Comparison of ENCODE assay signal across 1 cellular context in the genomic region with DNA sequence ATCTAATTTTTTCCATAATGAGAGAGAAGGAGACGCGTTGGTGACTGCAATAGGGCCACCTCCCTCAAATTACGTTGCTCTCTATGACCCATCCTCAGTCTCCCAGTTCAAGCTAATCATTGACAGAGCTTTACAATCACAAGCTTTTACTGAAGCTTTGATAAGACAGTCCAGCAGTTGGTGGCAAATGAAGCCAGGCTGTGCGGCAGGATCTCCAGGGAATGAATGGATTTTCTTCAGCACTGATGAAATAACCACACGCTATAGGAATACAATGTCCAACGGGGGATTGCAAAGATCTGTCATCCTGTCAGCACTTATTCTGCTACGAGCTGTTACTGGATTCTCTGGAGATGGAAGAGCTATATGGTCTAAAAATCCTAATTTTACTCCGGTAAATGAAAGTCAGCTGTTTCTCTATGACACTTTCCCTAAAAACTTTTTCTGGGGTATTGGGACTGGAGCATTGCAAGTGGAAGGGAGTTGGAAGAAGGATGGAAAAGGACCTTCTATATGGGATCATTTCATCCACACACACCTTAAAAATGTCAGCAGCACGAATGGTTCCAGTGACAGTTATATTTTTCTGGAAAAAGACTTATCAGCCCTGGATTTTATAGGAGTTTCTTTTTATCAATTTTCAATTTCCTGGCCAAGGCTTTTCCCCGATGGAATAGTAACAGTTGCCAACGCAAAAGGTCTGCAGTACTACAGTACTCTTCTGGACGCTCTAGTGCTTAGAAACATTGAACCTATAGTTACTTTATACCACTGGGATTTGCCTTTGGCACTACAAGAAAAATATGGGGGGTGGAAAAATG.
TF ChIP-seq lines count a peak whose summit lies in the region.

A gene (plus strand): TSS at position 168 of the 821 bp plus-strand sequence. CDS start 20 bp downstream, at position 188.

TF ChIP-seq in GM23338, 12 proteins besides CTCF, POLR2A, EP300 and RAD21 (continued from another document):
- TF ChIP-seq, protein P1, sequence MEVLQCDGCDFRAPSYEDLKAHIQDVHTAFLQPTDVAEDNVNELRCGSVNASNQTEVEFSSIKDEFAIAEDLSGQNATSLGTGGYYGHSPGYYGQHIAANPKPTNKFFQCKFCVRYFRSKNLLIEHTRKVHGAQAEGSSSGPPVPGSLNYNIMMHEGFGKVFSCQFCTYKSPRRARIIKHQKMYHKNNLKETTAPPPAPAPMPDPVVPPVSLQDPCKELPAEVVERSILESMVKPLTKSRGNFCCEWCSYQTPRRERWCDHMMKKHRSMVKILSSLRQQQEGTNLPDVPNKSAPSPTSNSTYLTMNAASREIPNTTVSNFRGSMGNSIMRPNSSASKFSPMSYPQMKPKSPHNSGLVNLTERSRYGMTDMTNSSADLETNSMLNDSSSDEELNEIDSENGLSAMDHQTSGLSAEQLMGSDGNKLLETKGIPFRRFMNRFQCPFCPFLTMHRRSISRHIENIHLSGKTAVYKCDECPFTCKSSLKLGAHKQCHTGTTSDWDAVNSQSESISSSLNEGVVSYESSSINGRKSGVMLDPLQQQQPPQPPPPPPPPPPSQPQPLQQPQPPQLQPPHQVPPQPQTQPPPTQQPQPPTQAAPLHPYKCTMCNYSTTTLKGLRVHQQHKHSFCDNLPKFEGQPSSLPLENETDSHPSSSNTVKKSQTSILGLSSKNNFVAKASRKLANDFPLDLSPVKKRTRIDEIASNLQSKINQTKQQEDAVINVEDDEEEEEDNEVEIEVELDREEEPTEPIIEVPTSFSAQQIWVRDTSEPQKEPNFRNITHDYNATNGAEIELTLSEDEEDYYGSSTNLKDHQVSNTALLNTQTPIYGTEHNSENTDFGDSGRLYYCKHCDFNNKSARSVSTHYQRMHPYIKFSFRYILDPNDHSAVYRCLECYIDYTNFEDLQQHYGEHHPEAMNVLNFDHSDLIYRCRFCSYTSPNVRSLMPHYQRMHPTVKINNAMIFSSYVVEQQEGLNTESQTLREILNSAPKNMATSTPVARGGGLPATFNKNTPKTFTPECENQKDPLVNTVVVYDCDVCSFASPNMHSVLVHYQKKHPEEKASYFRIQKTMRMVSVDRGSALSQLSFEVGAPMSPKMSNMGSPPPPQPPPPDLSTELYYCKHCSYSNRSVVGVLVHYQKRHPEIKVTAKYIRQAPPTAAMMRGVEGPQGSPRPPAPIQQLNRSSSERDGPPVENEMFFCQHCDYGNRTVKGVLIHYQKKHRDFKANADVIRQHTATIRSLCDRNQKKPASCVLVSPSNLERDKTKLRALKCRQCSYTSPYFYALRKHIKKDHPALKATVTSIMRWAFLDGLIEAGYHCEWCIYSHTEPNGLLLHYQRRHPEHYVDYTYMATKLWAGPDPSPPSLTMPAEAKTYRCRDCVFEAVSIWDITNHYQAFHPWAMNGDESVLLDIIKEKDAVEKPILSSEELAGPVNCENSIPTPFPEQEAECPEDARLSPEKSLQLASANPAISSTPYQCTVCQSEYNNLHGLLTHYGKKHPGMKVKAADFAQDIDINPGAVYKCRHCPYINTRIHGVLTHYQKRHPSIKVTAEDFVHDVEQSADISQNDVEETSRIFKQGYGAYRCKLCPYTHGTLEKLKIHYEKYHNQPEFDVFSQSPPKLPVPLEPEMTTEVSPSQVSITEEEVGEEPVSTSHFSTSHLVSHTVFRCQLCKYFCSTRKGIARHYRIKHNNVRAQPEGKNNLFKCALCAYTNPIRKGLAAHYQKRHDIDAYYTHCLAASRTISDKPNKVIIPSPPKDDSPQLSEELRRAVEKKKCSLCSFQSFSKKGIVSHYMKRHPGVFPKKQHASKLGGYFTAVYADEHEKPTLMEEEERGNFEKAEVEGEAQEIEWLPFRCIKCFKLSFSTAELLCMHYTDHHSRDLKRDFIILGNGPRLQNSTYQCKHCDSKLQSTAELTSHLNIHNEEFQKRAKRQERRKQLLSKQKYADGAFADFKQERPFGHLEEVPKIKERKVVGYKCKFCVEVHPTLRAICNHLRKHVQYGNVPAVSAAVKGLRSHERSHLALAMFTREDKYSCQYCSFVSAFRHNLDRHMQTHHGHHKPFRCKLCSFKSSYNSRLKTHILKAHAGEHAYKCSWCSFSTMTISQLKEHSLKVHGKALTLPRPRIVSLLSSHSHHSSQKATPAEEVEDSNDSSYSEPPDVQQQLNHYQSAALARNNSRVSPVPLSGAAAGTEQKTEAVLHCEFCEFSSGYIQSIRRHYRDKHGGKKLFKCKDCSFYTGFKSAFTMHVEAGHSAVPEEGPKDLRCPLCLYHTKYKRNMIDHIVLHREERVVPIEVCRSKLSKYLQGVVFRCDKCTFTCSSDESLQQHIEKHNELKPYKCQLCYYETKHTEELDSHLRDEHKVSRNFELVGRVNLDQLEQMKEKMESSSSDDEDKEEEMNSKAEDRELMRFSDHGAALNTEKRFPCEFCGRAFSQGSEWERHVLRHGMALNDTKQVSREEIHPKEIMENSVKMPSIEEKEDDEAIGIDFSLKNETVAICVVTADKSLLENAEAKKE (CRISPR knock-in tag; IDR thresholded peaks at IDR 0.05), result no peak
- TF ChIP-seq, protein P2, sequence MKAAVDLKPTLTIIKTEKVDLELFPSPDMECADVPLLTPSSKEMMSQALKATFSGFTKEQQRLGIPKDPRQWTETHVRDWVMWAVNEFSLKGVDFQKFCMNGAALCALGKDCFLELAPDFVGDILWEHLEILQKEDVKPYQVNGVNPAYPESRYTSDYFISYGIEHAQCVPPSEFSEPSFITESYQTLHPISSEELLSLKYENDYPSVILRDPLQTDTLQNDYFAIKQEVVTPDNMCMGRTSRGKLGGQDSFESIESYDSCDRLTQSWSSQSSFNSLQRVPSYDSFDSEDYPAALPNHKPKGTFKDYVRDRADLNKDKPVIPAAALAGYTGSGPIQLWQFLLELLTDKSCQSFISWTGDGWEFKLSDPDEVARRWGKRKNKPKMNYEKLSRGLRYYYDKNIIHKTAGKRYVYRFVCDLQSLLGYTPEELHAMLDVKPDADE (IDR thresholded peaks at IDR 0.05), result no peak
- no peak for TF ChIP-seq NANOG (IDR thresholded peaks at IDR 0.05; ENCODE audit: borderline replicate concordance)
- TF ChIP-seq POLR2AphosphoS5 (IDR thresholded peaks at IDR 0.05; ENCODE audit: low read depth), result no peak
TF ChIP-seq in GM23338: peak in this region for 0.
